In genomic region chr10:2900530-2900929, GRCh38 we compare ENCODE assay signal across 22 cellular contexts.
"Had no signal": no experiment of that assay in that cellular context is flagged by ENCODE, and none has a peak within 500 bp of the region (broad histone marks: within the 10 kb centered on the region; RNA-seq: fewer than 3 reads in every experiment).

No MANE protein-coding gene starts in this region.

- H3K4me2 ChIP-seq: neural progenitor cell had no signal

- H3K36me3 ChIP-seq: left lung, neural progenitor cell, pancreas, right lobe of liver, thyroid gland, uterus had no signal

- H3K9me3 Mint-ChIP-seq: mesothelial cell of epicardium; naive B cell; natural killer cell treated with Interleukin-12 subunit alpha and Interleukin-12 subunit beta and Interleukin-15 and Interleukin-18, amount 100 ng/mL, for 72 hours; neural progenitor cell; stimulated activated naive CD8-positive, alpha-beta T cell treated with anti-CD3 and anti-CD28 coated beads, Interleukin-15, amount 100 ng/mL, for 72 hours; type B pancreatic cell had no signal

- H3K27me3 ChIP-seq: left lung, neural progenitor cell, pancreas, right lobe of liver, thyroid gland, uterus had no signal

- H3K4me3 Mint-ChIP-seq: mesothelial cell of epicardium; naive B cell; natural killer cell treated with Interleukin-12 subunit alpha and Interleukin-12 subunit beta and Interleukin-15 and Interleukin-18, amount 100 ng/mL, for 72 hours; neural progenitor cell; stimulated activated naive CD8-positive, alpha-beta T cell treated with anti-CD3 and anti-CD28 coated beads, Interleukin-15, amount 100 ng/mL, for 72 hours; type B pancreatic cell had no signal

- H3K4me1 Mint-ChIP-seq: mesothelial cell of epicardium, naive B cell had no signal

- H3K4me1 ChIP-seq: left lung, pancreas, right lobe of liver, thyroid gland, uterus had no signal

- ATAC-seq: left lung; mucosa of descending colon; pancreas; stimulated activated naive CD8-positive, alpha-beta T cell treated with anti-CD3 and anti-CD28 coated beads, Interleukin-15, amount 100 ng/mL, for 72 hours had no signal

- H3K9me3 ChIP-seq: left lung, mucosa of descending colon, pancreas, right lobe of liver, thyroid gland, uterus had no signal

- H3K4me3 ChIP-seq: dorsolateral prefrontal cortex, left lung, mucosa of descending colon, neural progenitor cell, pancreas, right lobe of liver, thyroid gland, uterus had no signal

- H2AFZ ChIP-seq: neural progenitor cell had no signal

- H3K36me3 Mint-ChIP-seq: mesothelial cell of epicardium; naive B cell; natural killer cell treated with Interleukin-12 subunit alpha and Interleukin-12 subunit beta and Interleukin-15 and Interleukin-18, amount 100 ng/mL, for 72 hours; neural progenitor cell; type B pancreatic cell had no signal

- H3K27ac Mint-ChIP-seq: mesothelial cell of epicardium; naive B cell; natural killer cell treated with Interleukin-12 subunit alpha and Interleukin-12 subunit beta and Interleukin-15 and Interleukin-18, amount 100 ng/mL, for 72 hours; stimulated activated naive CD8-positive, alpha-beta T cell treated with anti-CD3 and anti-CD28 coated beads, Interleukin-15, amount 100 ng/mL, for 72 hours; type B pancreatic cell had no signal

- DNase-seq: cerebellar nuclear complex; dorsolateral prefrontal cortex; effector CD4-positive, alpha-beta T cell; left lung; mesenchymal stem cell; mucosa of descending colon; naive B cell; nucleus accumbens; pancreas; retina; right lobe of liver; small intestine; stimulated activated CD4-positive, alpha-beta T cell treated with anti-CD3 and anti-CD28 coated beads, Interleukin-15, amount 100 ng/mL, for 24 hours; stimulated activated CD4-positive, alpha-beta T cell treated with anti-CD3 and anti-CD28 coated beads, Interleukin-2, amount 100 ng/mL, for 48 hours; stimulated activated naive CD4-positive, alpha-beta T cell; stimulated activated naive CD8-positive, alpha-beta T cell treated with anti-CD3 and anti-CD28 coated beads, Interleukin-15, amount 100 ng/mL, for 72 hours; thyroid gland; uterus had no signal

- H3K9ac ChIP-seq: neural progenitor cell had no signal

- H3K27ac ChIP-seq: dorsolateral prefrontal cortex, left lung, neural progenitor cell, pancreas, right lobe of liver, thyroid gland, uterus had no signal
